ENCODE assay signal across 20 cellular contexts in the genomic region with DNA sequence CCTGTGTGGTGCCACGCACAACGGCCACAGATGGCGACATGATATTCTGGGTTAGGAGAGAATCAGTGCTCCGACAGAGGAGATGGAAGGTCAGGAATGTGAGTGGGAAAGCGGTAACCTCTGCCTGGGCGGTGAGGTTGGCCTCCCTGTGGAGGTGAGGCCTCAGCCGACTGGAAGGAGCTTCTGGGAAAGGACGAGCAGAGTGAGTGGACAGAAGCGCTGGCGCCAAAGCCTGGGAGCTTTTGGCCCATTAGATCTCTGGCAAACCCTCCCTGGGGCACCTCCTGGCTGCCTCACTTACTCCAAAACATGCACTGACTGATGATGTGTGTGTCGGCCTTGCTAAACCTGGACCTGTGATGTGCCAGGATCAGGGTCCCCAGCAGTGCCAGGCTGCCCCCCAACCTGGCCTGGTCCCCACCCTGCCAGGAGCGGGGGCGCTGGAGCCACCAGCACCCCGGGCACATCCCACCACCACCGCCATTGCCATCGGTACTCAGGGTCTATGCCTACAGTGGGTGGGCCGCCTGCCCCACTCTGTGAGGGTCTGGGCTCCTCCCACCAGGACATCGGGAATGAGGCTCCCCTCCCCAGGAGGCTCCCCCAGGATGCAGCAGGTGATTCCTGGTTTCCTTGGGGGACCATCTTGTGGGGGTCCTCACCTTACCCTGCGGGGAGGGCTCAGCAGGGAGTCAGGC. TPM values are rescaled to one million over a fixed set of nuclear protein-coding genes. Genes with fewer than 3 reads are reported as not detected.
A peak's percentile ranks its signal among the peaks of the same experiment; 100 is the strongest.
DNase-seq lines count a peak whose midpoint lies in the region; ATAC-seq, FAIRE-seq and TF ChIP-seq lines count a peak whose summit lies in the region.
"Had no signal": no experiment of that assay in that cellular context is flagged by ENCODE, and none has a peak within 500 bp of the region (broad histone marks: within the 10 kb centered on the region; RNA-seq: fewer than 3 reads in every experiment).

No MANE protein-coding gene starts in this region.

- H2AFZ ChIP-seq in H1 (ENCODE audit: low read length) (no peak overlapping the region), OCI-LY7 (ENCODE audit: low read length) (no peak overlapping the region)

- 0 out of 2 replicates have a peak overlapping the region, but pooled peaks have one; percentile 72 for H2BK15ac ChIP-seq in H1 (ENCODE audit: low read length)

- H3K9me3 ChIP-seq in BLaER1 treated with 17β-estradiol and CSF1 and Interleukin-3, amounts not matched to agents 10 nM and 100 nM (replicated peaks in 1 of 11): no peaks in the 10 kb centered on the region
- H3K9me3 ChIP-seq in H1 (ENCODE audit: insufficient read depth in 2 of 2, low read depth in 1 of 2, low read length in 1 of 2): no peaks in the 10 kb centered on the region
- no peaks in the 10 kb centered on the region for H3K9me3 ChIP-seq in spleen
- no peaks in the 10 kb centered on the region for H3K9me3 ChIP-seq in OCI-LY7 (ENCODE audit: low read length)
- H3K9me3 ChIP-seq: SK-N-SH had no signal

- no peak for TF ChIP-seq EP300 in H1 (IDR thresholded peaks at IDR 0.05; ENCODE audit: borderline replicate concordance in 1 of 2, low read depth in 2 of 2, low read length in 2 of 2)

- H3K79me2 ChIP-seq in H1 (ENCODE audit: control insufficient read depth in 1 of 2, insufficient read depth in 2 of 2, low read length in 2 of 2) (no peaks in the 10 kb centered on the region), OCI-LY7 (ENCODE audit: insufficient read depth, low read depth, low read length) (no peaks in the 10 kb centered on the region)

- no peak overlapping the region for H3K14ac ChIP-seq in H1 (ENCODE audit: insufficient read length)

- H3K27me3 ChIP-seq in BLaER1 treated with 17β-estradiol and CSF1 and Interleukin-3, amounts not matched to agents 10 nM and 100 nM: no peaks in the 10 kb centered on the region
- H3K27me3 ChIP-seq in H1 (replicated peaks in 1 of 4; ENCODE audit: control insufficient read depth in 3 of 4, extremely low read depth in 1 of 4, insufficient read depth in 3 of 4, low read length in 3 of 4) (no peaks in the 10 kb centered on the region), spleen (replicated peaks in 1 of 7) (peaks cover 0 to 14% (median 0%) of the 10 kb centered on the region in 7 donors)

- TF ChIP-seq POLR2A in H1 (IDR thresholded peaks at IDR 0.05; ENCODE audit: control extremely low read depth in 1 of 2, low read depth in 2 of 2, low read length in 2 of 2) (no peak), spleen (IDR thresholded peaks at IDR 0.05) (no peak)

- H3K4ac ChIP-seq in H1 (replicated peaks; ENCODE audit: insufficient read length, low read depth, low read length): no peak overlapping the region

- DNase-seq in astrocyte of the cerebellum (ENCODE audit: low read depth) (peak; percentile 15), H1 (ENCODE audit: low read depth in 1 of 2, low spot score in 2 of 2) (no peak), spleen (peak; percentile 47), NCI-H128 (lab: John Stamatoyannopoulos, UW; ENCODE audit: unreplicated experiment) (no peak), NCI-H2227 (lab: John Stamatoyannopoulos, UW; ENCODE audit: unreplicated experiment) (no peak), OCI-LY7 (ENCODE audit: low spot score) (no peak)
- DNase-seq: DND-41, H9, IMR-90, NCI-H1436, NCI-H1930, NCI-H526, SHP77 treated with DMSO at 0.1 percent for 48 hours had no signal

- no peak overlapping the region for H2BK5ac ChIP-seq in H1 (ENCODE audit: low read depth, low read length)

- no peak for TF ChIP-seq RAD21 in H1 (IDR thresholded peaks at IDR 0.05 in 1 of 2, conservative IDR thresholded peaks at IDR 0.05 in 1 of 2; ENCODE audit: low read depth in 2 of 2, low read length in 2 of 2)

- no peaks in the 10 kb centered on the region for H3K79me1 ChIP-seq in H1 (ENCODE audit: low read depth, low read length)

- intact Hi-C loops in spleen (cut with DNase I; ENCODE audit: low total_unique reads): no loop called here
- intact Hi-C loops in OCI-LY7 (cut with micrococcal nuclease; ENCODE audit: unreplicated experiment): no loop called here

- H3K56ac ChIP-seq in H1 (replicated peaks; ENCODE audit: insufficient read length, low read depth, low read length): no peak overlapping the region

- TF ChIP-seq CTCF in astrocyte of the cerebellum (IDR thresholded peaks at IDR 0.05; ENCODE audit: low read depth, low read length, missing control alignments) (no peak), H1 (IDR thresholded peaks at IDR 0.05; ENCODE audit: control extremely low read depth in 1 of 3, insufficient read depth in 1 of 3, low read depth in 1 of 3, low read length in 3 of 3) (no peak), spleen (IDR thresholded peaks at IDR 0.05 in 8 of 11, conservative IDR thresholded peaks at IDR 0.05 in 3 of 11) (no peak), OCI-LY7 (conservative IDR thresholded peaks at IDR 0.05; ENCODE audit: low read length) (no peak)

- peak overlapping the region in 4 of 11 experiments; percentile 36 to 62 (median 58); a peak in 7 of 22 replicates for H3K9ac ChIP-seq in BLaER1 treated with 17β-estradiol and CSF1 and Interleukin-3, amounts not matched to agents 10 nM and 100 nM
- H3K9ac ChIP-seq in H1 (replicated peaks in 1 of 4; ENCODE audit: extremely low read depth in 1 of 4, low read depth in 3 of 4, low read length in 3 of 4): no peak overlapping the region
- H3K9ac ChIP-seq: SK-N-SH had no signal

- BruUV-seq in OCI-LY7 (replicated peaks; lab: Mats Ljungman, UMichigan): no TSS peak

- H2BK20ac ChIP-seq in H1 (ENCODE audit: low read length): no peak overlapping the region

- peaks cover 0 to 13% (median 0%) of the 10 kb centered on the region in 11 experiments; a peak in 2 of 22 replicates for H4K20me1 ChIP-seq in BLaER1 treated with 17β-estradiol and CSF1 and Interleukin-3, amounts not matched to agents 10 nM and 100 nM
- H4K20me1 ChIP-seq in H1 (replicated peaks in 1 of 2; ENCODE audit: control insufficient read depth in 1 of 2, insufficient read depth in 2 of 2, low read length in 2 of 2) (peaks cover 0 to 5% of the 10 kb centered on the region in 2 experiments), OCI-LY7 (ENCODE audit: insufficient read depth, low read length) (no peaks in the 10 kb centered on the region)

- no peak overlapping the region for H3K4me3 ChIP-seq in BLaER1 treated with 17β-estradiol and CSF1 and Interleukin-3, amounts not matched to agents 10 nM and 100 nM
- H3K4me3 ChIP-seq in astrocyte of the cerebellum (ENCODE audit: low read depth, low read length) (no peak overlapping the region), H1 (ENCODE audit: extremely low read depth in 1 of 4, insufficient read depth in 2 of 4, low read depth in 3 of 4, low read length in 4 of 4) (no peak overlapping the region), spleen (no peak overlapping the region), OCI-LY7 (ENCODE audit: low read depth, low read length, poor library complexity, severe bottlenecking) (no peak overlapping the region)

- no peaks in the 10 kb centered on the region for H3K9me2 ChIP-seq in OCI-LY7 (ENCODE audit: insufficient read depth, low read length)
- H3K9me2 ChIP-seq: SK-N-SH had no signal

- POLR2A ChIA-PET in H1 (lab: Charles Lee; ENCODE audit: partially characterized antibody): no interaction called here
- POLR2A ChIA-PET in OCI-LY7 (lab: Charles Lee): no interaction called here

- no peak overlapping the region for H3K23ac ChIP-seq in H1 (ENCODE audit: insufficient read length)

- no peak for ATAC-seq in GM18861 (IDR thresholded peaks at IDR 0.05; ENCODE audit: unreplicated experiment)

- WGBS in H1 (ENCODE audit: extremely low coverage in 1 of 2, insufficient coverage in 1 of 2, insufficient read length in 1 of 2, insufficient replicate concordance in 2 of 2, low coverage in 1 of 2, low lambda C conversion rate in 2 of 2, missing lambda C conversion rate in 1 of 2), 2 experiments: 85% methylated on average over 18 of the region's 19 CpGs; no CpG with 5 or more reads in 1 of the 2 experiments
- 87 to 95% (median 90%) methylated on average over 14 to 19 of the region's 19 CpGs for WGBS in spleen, 5 donors

- in situ Hi-C loops in astrocyte of the cerebellum (cut with HindIII; ENCODE audit: low sequenced_read_pairs): no loop called here

- no peaks in the 10 kb centered on the region for H3K23me2 ChIP-seq in H1 (ENCODE audit: low read depth, low read length)

- no peak overlapping the region for H4K91ac ChIP-seq in H1 (replicated peaks; ENCODE audit: insufficient read length, low read length)

- peak overlapping the region in 9 of 11 experiments; percentile 25 to 93 (median 71); a peak in 16 of 22 replicates for H3K4me2 ChIP-seq in BLaER1 treated with 17β-estradiol and CSF1 and Interleukin-3, amounts not matched to agents 10 nM and 100 nM
- H3K4me2 ChIP-seq in H1 (ENCODE audit: insufficient read depth in 1 of 2, low read depth in 2 of 2, low read length in 2 of 2) (no peak overlapping the region), OCI-LY7 (ENCODE audit: low read length) (no peak overlapping the region)
- H3K4me2 ChIP-seq: SK-N-SH had no signal

- no peak overlapping the region for H3K18ac ChIP-seq in H1 (ENCODE audit: extremely low read depth, low read length)

- CTCF ChIA-PET in H1 (lab: Charles Lee; ENCODE audit: partially characterized antibody) (interaction anchor here (1.2 to 4.4 kb wide), 7 partner anchors 11 to 133 kb away, joined by 4 to 26 read pairs (median 6); no protein-coding TSS in a partner anchor), OCI-LY7 (lab: Charles Lee; ENCODE audit: unreplicated experiment) (interaction anchor here (1.8 kb wide), 1 partner anchor 11 kb away, joined by 10 read pairs; no protein-coding TSS in a partner anchor)

- no peak overlapping the region for H4K8ac ChIP-seq in H1 (ENCODE audit: extremely low read depth, insufficient read depth, low read length)

- H3K4me1 ChIP-seq in BLaER1 treated with 17β-estradiol and CSF1 and Interleukin-3, amounts not matched to agents 10 nM and 100 nM: peaks cover 4 to 64% (median 46%) of the 10 kb centered on the region in 10 experiments
- H3K4me1 ChIP-seq in H1 (replicated peaks in 1 of 4; ENCODE audit: control insufficient read depth in 3 of 4, insufficient read depth in 4 of 4, low read length in 3 of 4) (peaks cover 0 to 5% (median 0%) of the 10 kb centered on the region in 4 experiments; a peak in 1 of 7 replicates), spleen (no peaks in the 10 kb centered on the region), OCI-LY7 (ENCODE audit: insufficient read depth, low read length, poor library complexity, severe bottlenecking) (peaks cover 8% of the 10 kb centered on the region)

- H4K5ac ChIP-seq in H1 (ENCODE audit: insufficient read length, low read depth, low read length): no peak overlapping the region

- H3K36me3 ChIP-seq in BLaER1 treated with 17β-estradiol and CSF1 and Interleukin-3, amounts not matched to agents 10 nM and 100 nM: no peaks in the 10 kb centered on the region
- H3K36me3 ChIP-seq in H1 (ENCODE audit: control insufficient read depth in 2 of 4, insufficient read depth in 4 of 4, low read length in 3 of 4): no peaks in the 10 kb centered on the region
- no peaks in the 10 kb centered on the region for H3K36me3 ChIP-seq in spleen
- H3K36me3 ChIP-seq in OCI-LY7 (ENCODE audit: insufficient read depth, low read length): no peaks in the 10 kb centered on the region

- no peak overlapping the region for H2BK12ac ChIP-seq in H1 (ENCODE audit: low read depth, low read length)

- H2AK5ac ChIP-seq in H1 (ENCODE audit: low read depth, low read length): no peak overlapping the region

- FAIRE-seq in H1 (lab: Jason Lieb, UNC): no peak
- FAIRE-seq: G401.6, HTR-8/SVneo had no signal

- H3K27ac ChIP-seq in BLaER1 treated with 17β-estradiol and CSF1 and Interleukin-3, amounts not matched to agents 10 nM and 100 nM: peak overlapping the region in 2 of 11 experiments; percentile 1 to 32; a peak in 5 of 22 replicates
- H3K27ac ChIP-seq in H1 (ENCODE audit: low read depth, low read length) (no peak overlapping the region), spleen (no peak overlapping the region), OCI-LY7 (ENCODE audit: low read depth, low read length, poor library complexity, severe bottlenecking) (no peak overlapping the region)

- no peak overlapping the region for H2BK120ac ChIP-seq in H1 (replicated peaks; ENCODE audit: low read depth, low read length)

RNA-seq across cellular contexts. Expression of a gene that starts 51.0 kb away (rescaled TPM):
- 13.3 and 13.4 TPM in 2 replicates for total RNA-seq in H1 (2021; fragmentation: NEBNext Ultra II Directional; extraction: Animal tissue kit (Norgen Biotek cat#: 25700))
- polyA plus RNA-seq in H1 (2011; rRNA removed) (25.6 and 30.7 TPM in 2 replicates), spleen (1 to 10 TPM; 1.9 to 3.1 (median 2.1) TPM)
- 32.7 TPM for polyA plus RNA-seq in H1 (2011; cell fraction: cytosol; rRNA removed)
- polyA plus RNA-seq in H1 (2011; cell fraction: nucleus; rRNA removed): 53.0 TPM
- 9.2 to 19.0 TPM (median 16.3 TPM) in 4 replicates for polyA plus RNA-seq in H1 (2012, experiment 1 of 2)
- polyA plus RNA-seq in H1 (2012, experiment 2 of 2): 12.0 TPM
- 8.6 TPM for polyA plus RNA-seq in H1 (2013, experiment 1 of 2)
- polyA plus RNA-seq in H1 (2013, experiment 2 of 2): 7.8 TPM
- polyA minus RNA-seq in H1 (2011; rRNA and poly(A)+ RNA removed): 27.7 and 30.0 TPM in 2 replicates
- 26.3 TPM for polyA minus RNA-seq in H1 (2011; cell fraction: cytosol; rRNA and poly(A)+ RNA removed)
- 26.0 TPM for polyA minus RNA-seq in H1 (2011; cell fraction: nucleus; rRNA and poly(A)+ RNA removed)
- total RNA-seq in spleen (1 to 10 TPM; 2.5 to 7.1 (median 3.6) TPM), OCI-LY7 (2022) (0.35 and 0.55 TPM in 2 replicates)
- total RNA-seq in OCI-LY7 (2014; rRNA removed; shearing (Covaris generic)): 0.06 and 0.36 TPM in 2 replicates
- total RNA-seq: A673, M059J had no signal
- polyA plus RNA-seq: SK-N-SH had no signal

Comparison
In these comparisons a context has a peak if more than half of its experiments do, and no peak if none do; other contexts are left out.
1. H3K4me2 ChIP-seq: peak in BLaER1 treated with 17β-estradiol and CSF1 and Interleukin-3, amounts not matched to agents 10 nM and 100 nM (9 of 11); none in H1 (0 of 2) and OCI-LY7 (single experiment).
2. DNase-seq: peak in astrocyte of the cerebellum (single experiment) and spleen (single experiment); none in H1 (0 of 2), NCI-H128 (single experiment), NCI-H2227 (single experiment) and OCI-LY7 (single experiment).